ENCODE assay signal across 1 cellular context in the genomic region with DNA sequence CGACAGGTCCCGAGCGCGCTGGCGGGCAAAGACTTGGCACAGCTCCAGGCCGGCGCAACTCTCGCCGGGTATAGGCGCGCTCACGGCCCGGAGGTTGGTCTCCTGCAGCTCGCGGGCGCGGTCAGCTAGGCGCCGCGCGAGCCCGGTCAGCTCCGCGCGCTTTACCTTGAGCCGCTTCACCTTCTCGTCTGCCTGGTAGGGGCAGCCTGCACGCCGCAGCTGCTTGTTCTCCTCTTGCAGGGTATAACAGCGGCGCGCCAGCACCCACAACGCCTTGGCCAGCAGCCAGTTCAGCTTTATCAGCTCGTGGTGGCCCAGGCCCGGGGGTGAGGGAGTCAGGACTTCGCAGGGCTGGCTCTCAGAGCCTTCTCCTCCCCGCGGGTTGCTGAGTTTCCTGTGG. TPM values are rescaled to one million over a fixed set of nuclear protein-coding genes. Genes with fewer than 3 reads are reported as not detected.
"Had no signal": no experiment of that assay in that cellular context is flagged by ENCODE, and none has a peak within 500 bp of the region (broad histone marks: within the 10 kb centered on the region; RNA-seq: fewer than 3 reads in every experiment).

No MANE protein-coding gene starts in this region.

RNA-seq across cellular contexts. Expression of a gene that starts 1.7 kb away (rescaled TPM):
- total RNA-seq: myocyte had no signal
